ENCODE assay signal across 8 cellular contexts in genomic region chr1:158506369-158506987, GRCh38. TPM values are rescaled to one million over a fixed set of nuclear protein-coding genes. Genes with fewer than 3 reads are reported as not detected.
DNase-seq lines count a peak whose midpoint lies in the region; ATAC-seq, FAIRE-seq and TF ChIP-seq lines count a peak whose summit lies in the region.

No MANE protein-coding gene starts in this region.

- no peaks in the 10 kb centered on the region for H3K23me2 ChIP-seq in H9 (ENCODE audit: insufficient read length, low read depth, low read length, poor library complexity, severe bottlenecking)

- H3K9me3 ChIP-seq in CD4-positive, CD25-positive, alpha-beta regulatory T cell (ENCODE audit: control insufficient read depth in 2 of 2, low read length in 2 of 2): no peaks in the 10 kb centered on the region
- H3K9me3 ChIP-seq in H9 (ENCODE audit: control insufficient read depth, low read depth, low read length): no peaks in the 10 kb centered on the region

- H2AK5ac ChIP-seq in H9 (ENCODE audit: insufficient read length, low read length): no peak overlapping the region

- no peak overlapping the region for H4K8ac ChIP-seq in H9 (replicated peaks; ENCODE audit: insufficient read length, low read depth, low read length)

- no peak overlapping the region for H2AFZ ChIP-seq in H9 (ENCODE audit: low read length)

- peaks cover 48% of the 10 kb centered on the region for H3K27me3 Mint-ChIP-seq in CD4-positive, CD25-positive, alpha-beta regulatory T cell
- no peaks in the 10 kb centered on the region for H3K27me3 Mint-ChIP-seq in H9 (ENCODE audit: low read depth)
- peaks cover 22 to 23% of the 10 kb centered on the region in 2 donors for H3K27me3 Mint-ChIP-seq in T-cell

- H3K36me3 Mint-ChIP-seq in CD4-positive, CD25-positive, alpha-beta regulatory T cell: no peaks in the 10 kb centered on the region
- H3K36me3 Mint-ChIP-seq in H9 (ENCODE audit: insufficient read depth in 1 of 3, low read depth in 3 of 3) (peaks cover 2 to 9% (median 6%) of the 10 kb centered on the region in 3 experiments; a peak in 3 of 7 replicates), T-cell (no peaks in the 10 kb centered on the region)

- no peak overlapping the region for H3K27ac ChIP-seq in CD4-positive, CD25-positive, alpha-beta regulatory T cell (ENCODE audit: insufficient read depth, low read length, poor library complexity, severe bottlenecking)
- H3K27ac ChIP-seq in H9 (ENCODE audit: insufficient read length, low read depth, low read length): no peak overlapping the region

- POLR2A ChIA-PET in T-cell (lab: Charles Lee): no interaction called here

- H2BK12ac ChIP-seq in H9 (ENCODE audit: insufficient read length, low read depth, low read length): no peak overlapping the region

- H3K4ac ChIP-seq in H9 (ENCODE audit: low read depth, low read length): no peak overlapping the region

- H3K27me3 ChIP-seq in CD4-positive, CD25-positive, alpha-beta regulatory T cell (ENCODE audit: control insufficient read depth, insufficient read depth, low read length): peaks cover 23% of the 10 kb centered on the region
- H3K27me3 ChIP-seq in H9 (ENCODE audit: insufficient read depth, low read length): no peaks in the 10 kb centered on the region

- H3K56ac ChIP-seq in H9 (ENCODE audit: insufficient read length, low read depth, low read length): no peak overlapping the region

- no peak overlapping the region for H3K4me3 Mint-ChIP-seq in CD4-positive, CD25-positive, alpha-beta regulatory T cell
- H3K4me3 Mint-ChIP-seq in H9 (no peak overlapping the region), T-cell (no peak overlapping the region)

- no peak overlapping the region for H3K14ac ChIP-seq in H9 (ENCODE audit: insufficient read depth, low read length)

- peaks cover 0 to 8% (median 1%) of the 10 kb centered on the region in 7 donors for H3K9me3 Mint-ChIP-seq in CD4-positive, CD25-positive, alpha-beta regulatory T cell
- H3K9me3 Mint-ChIP-seq in H9 (peaks cover 8 to 10% of the 10 kb centered on the region in 2 experiments; a peak in 4 of 5 replicates), T-cell (peaks cover 0 to 8% (median 6%) of the 10 kb centered on the region in 3 donors)

- no peak overlapping the region for H4K5ac ChIP-seq in H9 (ENCODE audit: insufficient read length, low read depth, low read length)

- no peak overlapping the region for H3K4me3 ChIP-seq in CD4-positive, CD25-positive, alpha-beta regulatory T cell (ENCODE audit: low read depth, low read length)
- H3K4me3 ChIP-seq in choroid plexus epithelial cell (ENCODE audit: low read depth, low read length): no peak overlapping the region

- no peaks in the 10 kb centered on the region for H3K4me1 Mint-ChIP-seq in CD4-positive, CD25-positive, alpha-beta regulatory T cell
- peaks cover 2 to 6% of the 10 kb centered on the region in 2 experiments; a peak in 3 of 4 replicates for H3K4me1 Mint-ChIP-seq in H9
- H3K4me1 Mint-ChIP-seq in T-cell: no peaks in the 10 kb centered on the region

- no peak overlapping the region for H3K4me2 ChIP-seq in H9 (ENCODE audit: insufficient read depth, insufficient read length, low read length)

- no peaks in the 10 kb centered on the region for H4K20me1 ChIP-seq in H9 (ENCODE audit: control insufficient read depth, insufficient read depth, insufficient read length)

- CTCF ChIA-PET in T-cell (lab: Charles Lee): interaction anchor here in 1 of 2 donors (0.9 to 1.3 kb wide), 2 partner anchors 566 to 582 kb away, joined by 3 to 6 read pairs; no protein-coding TSS in a partner anchor

- no peak overlapping the region for H2BK5ac ChIP-seq in H9 (ENCODE audit: insufficient read length, low read length)

- H3T11ph ChIP-seq in H9 (ENCODE audit: low read length): no peak overlapping the region

- H2BK120ac ChIP-seq in H9 (ENCODE audit: low read depth, low read length, poor library complexity, severe bottlenecking): no peak overlapping the region

- H3K27ac Mint-ChIP-seq in CD4-positive, CD25-positive, alpha-beta regulatory T cell: no peak overlapping the region
- no peak overlapping the region for H3K27ac Mint-ChIP-seq in H9
- no peak overlapping the region for H3K27ac Mint-ChIP-seq in T-cell

- DNase-seq in CD4-positive, CD25-positive, alpha-beta regulatory T cell: peak in 2 of 3 donors; percentile 3 to 39
- DNase-seq in H9: peak; percentile 76
- peak in 21 of 34 experiments; percentile 1 to 38 (median 16) for DNase-seq in T-cell
- peak; percentile 13 for DNase-seq in choroid plexus epithelial cell (ENCODE audit: low read depth)
- DNase-seq in omental fat pad (ENCODE audit: low spot score): peak; percentile 33
- DNase-seq in HTR-8/SVneo (ENCODE audit: insufficient read length, low spot score): no peak

- TF ChIP-seq CTCF in H9 (conservative IDR thresholded peaks at IDR 0.05) (peak; percentile 90), choroid plexus epithelial cell (conservative IDR thresholded peaks at IDR 0.05; ENCODE audit: low read depth, low read length) (peak; percentile 38), omental fat pad (IDR thresholded peaks at IDR 0.05) (no peak)

- no peak overlapping the region for H2BK15ac ChIP-seq in H9 (ENCODE audit: low read depth, low read length)

- H4K91ac ChIP-seq in H9 (ENCODE audit: insufficient read length, low read depth, low read length): no peak overlapping the region

- no peak overlapping the region for H3K9ac ChIP-seq in H9 (ENCODE audit: extremely low read depth, insufficient read length, low read length)

- no peaks in the 10 kb centered on the region for H3K4me1 ChIP-seq in CD4-positive, CD25-positive, alpha-beta regulatory T cell (ENCODE audit: control insufficient read depth, insufficient read depth, low read length, poor library complexity, severe bottlenecking)
- H3K4me1 ChIP-seq in H9 (ENCODE audit: insufficient read depth, low read length): no peaks in the 10 kb centered on the region

- no peaks in the 10 kb centered on the region for H3K79me1 ChIP-seq in H9 (ENCODE audit: insufficient read depth, low read depth, low read length, poor library complexity, severe bottlenecking)

- WGBS in H9 (ENCODE audit: extremely low coverage, insufficient read length, low lambda C conversion rate): no CpG with 5 or more reads among the region's 1 CpG

- H2BK20ac ChIP-seq in H9 (ENCODE audit: low read depth, low read length, poor library complexity, severe bottlenecking): no peak overlapping the region

- H3K23ac ChIP-seq in H9 (ENCODE audit: insufficient read length, low read depth, low read length): no peak overlapping the region

- no peaks in the 10 kb centered on the region for H3K36me3 ChIP-seq in CD4-positive, CD25-positive, alpha-beta regulatory T cell (ENCODE audit: control insufficient read depth, insufficient read depth, low read length)

- no peak for ATAC-seq in CD4-positive, CD25-positive, alpha-beta regulatory T cell (ENCODE audit: low read depth in 2 of 2)
- ATAC-seq in T-cell (replicated peaks in 1 of 4) (peak in 1 of 4 experiments; percentile 46), omental fat pad (ENCODE audit: low FRiP score) (no peak), HG02571 (IDR thresholded peaks at IDR 0.05; ENCODE audit: unreplicated experiment) (no peak), GM21576 (IDR thresholded peaks at IDR 0.05; ENCODE audit: unreplicated experiment) (no peak)

- no peak for FAIRE-seq in HTR-8/SVneo (lab: Jason Lieb, UNC)

- no peaks in the 10 kb centered on the region for H3K79me2 ChIP-seq in H9 (ENCODE audit: insufficient read depth, low read length)

- H3K18ac ChIP-seq in H9 (ENCODE audit: insufficient read length, low read depth, low read length): no peak overlapping the region

RNA-seq across cellular contexts. Expression of gene OR10R2, which starts 34.5 kb away (rescaled TPM):
- total RNA-seq in CD4-positive, CD25-positive, alpha-beta regulatory T cell: not detected
- polyA plus RNA-seq in CD4-positive, CD25-positive, alpha-beta regulatory T cell: not detected
- not detected in 2 replicates for total RNA-seq in H9 (2021)
- total RNA-seq in T-cell: not detected
- total RNA-seq in omental fat pad: not detected

RNA-seq across cellular contexts. Expression of gene OR10K1, which starts 44.8 kb away (rescaled TPM):
- not detected for total RNA-seq in CD4-positive, CD25-positive, alpha-beta regulatory T cell
- not detected for polyA plus RNA-seq in CD4-positive, CD25-positive, alpha-beta regulatory T cell
- not detected in 2 replicates for total RNA-seq in H9 (2021)
- total RNA-seq in T-cell: not detected
- total RNA-seq in omental fat pad: not detected

RNA-seq across cellular contexts. Expression of gene OR6Y1, which starts 47.7 kb away (rescaled TPM):
- not detected for total RNA-seq in CD4-positive, CD25-positive, alpha-beta regulatory T cell
- polyA plus RNA-seq in CD4-positive, CD25-positive, alpha-beta regulatory T cell: not detected
- total RNA-seq in H9 (2021): not detected in 2 replicates
- total RNA-seq in T-cell: not detected
- total RNA-seq in omental fat pad: not detected

Comparison
In these comparisons a context has a peak if more than half of its experiments do, and no peak if none do; other contexts are left out.
1. CTCF ChIP-seq: peak in H9 (single experiment) and choroid plexus epithelial cell (single experiment); none in omental fat pad (0 of 3).